ENCODE assay signal across 28 cellular contexts in genomic region chr10:83544049-83544448, GRCh38.
A peak's percentile ranks its signal among the peaks of the same experiment; 100 is the strongest.
DNase-seq lines count a peak whose midpoint lies in the region; ATAC-seq and TF ChIP-seq lines count a peak whose summit lies in the region.
"Had no signal": no experiment of that assay in that cellular context is flagged by ENCODE, and none has a peak within 500 bp of the region (broad histone marks: within the 10 kb centered on the region; RNA-seq: fewer than 3 reads in every experiment).

No MANE protein-coding gene starts in this region.

- no peaks in the 10 kb centered on the region for H3K36me3 Mint-ChIP-seq in glutamatergic neuron (ENCODE audit: unreplicated experiment)
- H3K36me3 Mint-ChIP-seq in progenitor cell of endocrine pancreas (ENCODE audit: insufficient read depth), result peaks cover 7% of the 10 kb centered on the region
- H3K36me3 Mint-ChIP-seq in T-helper 17 cell (ENCODE audit: low read depth), result no peaks in the 10 kb centered on the region
- H3K36me3 Mint-ChIP-seq: activated naive CD8-positive, alpha-beta T cell; natural killer cell had no signal

- H3K4me1 Mint-ChIP-seq in glutamatergic neuron (ENCODE audit: low read depth, unreplicated experiment) (peaks cover 45% of the 10 kb centered on the region), progenitor cell of endocrine pancreas (ENCODE audit: low read depth) (peaks cover 46% of the 10 kb centered on the region), T-helper 17 cell (no peaks in the 10 kb centered on the region)
- H3K4me1 Mint-ChIP-seq: natural killer cell had no signal

- peak overlapping the region; percentile 91 for H3K27ac Mint-ChIP-seq in glutamatergic neuron (ENCODE audit: unreplicated experiment)
- peak overlapping the region; percentile 35 for H3K27ac Mint-ChIP-seq in progenitor cell of endocrine pancreas
- no peak overlapping the region for H3K27ac Mint-ChIP-seq in T-helper 17 cell
- H3K27ac Mint-ChIP-seq: activated naive CD8-positive, alpha-beta T cell; activated T-helper 2 cell treated with anti-CD3 and anti-CD28 coated beads, Interferon-gamma antibody, Interleukin-2, Interleukin-4, amounts not matched to agents 10 μg/mL and 5 μg/mL and 100 μg/mL, durations not matched to agents 14 hours and 24 hours and 36 hours; natural killer cell; stimulated activated naive CD8-positive, alpha-beta T cell treated with anti-CD3 and anti-CD28 coated beads, Interleukin-15, Interleukin-2, amounts not matched to agents 100 ng/mL and 50 ng/mL, for 24 hours had no signal

- ATAC-seq in T-helper 17 cell, result no peak
- ATAC-seq in HG02642 (IDR thresholded peaks at IDR 0.05; ENCODE audit: poor library complexity, unreplicated experiment), result no peak
- ATAC-seq: K562, left lobe of liver, natural killer cell, PC-3 had no signal

- H3K4me3 Mint-ChIP-seq in glutamatergic neuron (ENCODE audit: unreplicated experiment) (no peak overlapping the region), progenitor cell of endocrine pancreas (ENCODE audit: low read depth) (no peak overlapping the region), T-helper 17 cell (no peak overlapping the region)
- H3K4me3 Mint-ChIP-seq: activated naive CD8-positive, alpha-beta T cell; natural killer cell; stimulated activated naive CD8-positive, alpha-beta T cell treated with anti-CD3 and anti-CD28 coated beads, Interleukin-15, Interleukin-2, amounts not matched to agents 100 ng/mL and 50 ng/mL, for 24 hours had no signal

- H3K9me3 ChIP-seq in T-helper 17 cell (ENCODE audit: control insufficient read depth, low read length, poor library complexity, severe bottlenecking), result no peaks in the 10 kb centered on the region
- H3K9me3 ChIP-seq: sigmoid colon, tibial artery had no signal

- TF ChIP-seq CTCF in glutamatergic neuron (IDR thresholded peaks at IDR 0.05; ENCODE audit: partially characterized antibody, unreplicated experiment) (no peak), progenitor cell of endocrine pancreas (IDR thresholded peaks at IDR 0.05; ENCODE audit: unreplicated experiment) (no peak)

- DNase-seq in NCI-H1105 treated with DMSO at 0.1 percent for 48 hours (lab: John Stamatoyannopoulos, UW) (peak; percentile 8), NCI-H1105 (lab: John Stamatoyannopoulos, UW) (no peak), NCI-H69 (lab: John Stamatoyannopoulos, UW) (peak; percentile 81), glutamatergic neuron (no peak), progenitor cell of endocrine pancreas (ENCODE audit: low spot score, unreplicated experiment) (no peak), T-helper 17 cell (no peak), NOMO-1 (lab: John Stamatoyannopoulos, UW; ENCODE audit: unreplicated experiment in 2 of 2) (no peak)
- DNase-seq: activated CD4-positive, alpha-beta T cell treated with anti-CD3 and anti-CD28 coated beads, Interleukin-2, amount 50 U/mL, for 4 hours; activated CD4-positive, CD25-positive, alpha-beta regulatory T cell; activated CD8-positive, alpha-beta memory T cell treated with anti-CD3 and anti-CD28 coated beads, Interleukin-2, amount 50 U/mL, for 48 hours; aorta; central memory CD4-positive, alpha-beta T cell; midbrain; natural killer cell; NCI-H1436; NCI-H524 treated with DMSO at 0.1 percent for 48 hours; PC-3; Right ventricle myocardium superior; sigmoid colon; stimulated activated CD4-positive, alpha-beta T cell treated with anti-CD3 and anti-CD28 coated beads, Interleukin-15, amount 100 ng/mL, for 24 hours; T-helper 9 cell; tibial artery had no signal

- H3K9me3 Mint-ChIP-seq in glutamatergic neuron (ENCODE audit: unreplicated experiment) (peaks cover 21% of the 10 kb centered on the region), progenitor cell of endocrine pancreas (ENCODE audit: low read depth) (peaks cover 6% of the 10 kb centered on the region)

- H3K27me3 Mint-ChIP-seq in glutamatergic neuron (ENCODE audit: unreplicated experiment), result peaks cover 4% of the 10 kb centered on the region
- no peaks in the 10 kb centered on the region for H3K27me3 Mint-ChIP-seq in progenitor cell of endocrine pancreas
- H3K27me3 Mint-ChIP-seq in T-helper 17 cell, result no peaks in the 10 kb centered on the region
- H3K27me3 Mint-ChIP-seq: activated naive CD8-positive, alpha-beta T cell; stimulated activated naive CD8-positive, alpha-beta T cell treated with anti-CD3 and anti-CD28 coated beads, Interleukin-15, Interleukin-2, amounts not matched to agents 100 ng/mL and 50 ng/mL, for 24 hours had no signal

Comparison
In these comparisons a context has a peak if more than half of its experiments do, and no peak if none do; other contexts are left out.
1. DNase-seq: peak in NCI-H1105 treated with DMSO at 0.1 percent for 48 hours (single experiment) and NCI-H69 (single experiment); none in NCI-H1105 (single experiment), glutamatergic neuron (single experiment), progenitor cell of endocrine pancreas (single experiment), T-helper 17 cell (0 of 3) and NOMO-1 (0 of 2).